10 cellular contexts compared by ENCODE assay signal in genomic region chr16:49701867-49702494, GRCh38.
DNase-seq lines count a peak whose midpoint lies in the region; TF ChIP-seq lines count a peak whose summit lies in the region.
"Had no signal": no experiment of that assay in that cellular context is flagged by ENCODE, and none has a peak within 500 bp of the region (broad histone marks: within the 10 kb centered on the region; RNA-seq: fewer than 3 reads in every experiment).

No MANE protein-coding gene starts in this region.

- H3K4me3 ChIP-seq in NT2/D1 (ENCODE audit: insufficient read length, low read depth) (peak overlapping the region; percentile 42), cardiac muscle cell (peak overlapping the region; percentile 12), ovary (no peak overlapping the region)

- H3K36me3 Mint-ChIP-seq in activated naive CD8-positive, alpha-beta T cell treated with anti-CD3 and anti-CD28 coated beads for 36 hours, result no peaks in the 10 kb centered on the region
- H3K36me3 Mint-ChIP-seq: IgD-negative memory B cell had no signal

- intact Hi-C loops in ovary (cut with DNase I), result loop anchor here in 2 of 4 donors (5.0 kb wide), 2 partner anchors 50 to 155 kb away; partner anchors contain the start of gene ZNF423 (in 1 of the 2)

- no peak for TF ChIP-seq POLR2A in ovary (IDR thresholded peaks at IDR 0.05)

- H3K4me1 ChIP-seq in NT2/D1 (ENCODE audit: insufficient read depth, insufficient read length) (peaks cover 25% of the 10 kb centered on the region), cardiac muscle cell (ENCODE audit: low read depth) (peaks cover 66% of the 10 kb centered on the region), ovary (ENCODE audit: insufficient read depth) (peaks cover 26% of the 10 kb centered on the region)

- TF ChIP-seq CTCF in cardiac muscle cell (IDR thresholded peaks at IDR 0.05; ENCODE audit: low read depth, low read length) (no peak), ovary (IDR thresholded peaks at IDR 0.05) (no peak)

- H3K36me3 ChIP-seq in NT2/D1 (ENCODE audit: insufficient read depth, insufficient read length, low read length) (peaks cover 9% of the 10 kb centered on the region), cardiac muscle cell (no peaks in the 10 kb centered on the region), ovary (no peaks in the 10 kb centered on the region)
- H3K36me3 ChIP-seq: brain microvascular endothelial cell had no signal

- H3K4me1 Mint-ChIP-seq in activated naive CD8-positive, alpha-beta T cell treated with anti-CD3 and anti-CD28 coated beads for 36 hours, result no peaks in the 10 kb centered on the region

- TF ChIP-seq EP300 in ovary (IDR thresholded peaks at IDR 0.05), result no peak

- WGBS in ovary, 3 donors, result 15 to 21% (median 16%) methylated on average over 15 of the region's 15 CpGs

- H3K4me3 Mint-ChIP-seq in activated naive CD8-positive, alpha-beta T cell treated with anti-CD3 and anti-CD28 coated beads for 36 hours, result no peak overlapping the region
- H3K4me3 Mint-ChIP-seq: IgD-negative memory B cell had no signal

- H3K27ac ChIP-seq in cardiac muscle cell (peak overlapping the region; percentile 90), ovary (peak overlapping the region in 1 of 2 donors; percentile 90)
- H3K27ac ChIP-seq: brain microvascular endothelial cell had no signal

- DNase-seq in DMS 273 (lab: John Stamatoyannopoulos, UW; ENCODE audit: unreplicated experiment), result peak; percentile 98
- DNase-seq in NT2/D1 (ENCODE audit: low read depth, low spot score), result peak; percentile 57
- DNase-seq in cardiac muscle cell (ENCODE audit: low read depth in 1 of 2, low spot score in 1 of 2), result peak; percentile 94
- DNase-seq in ovary, result peak; percentile 81 to 84 (median 83)
- no peak for DNase-seq in activated naive CD8-positive, alpha-beta T cell treated with anti-CD3 and anti-CD28 coated beads for 36 hours
- no peak for DNase-seq in DMS53 treated with DMSO at 0.1 percent for 48 hours (lab: John Stamatoyannopoulos, UW; ENCODE audit: unreplicated experiment)
- no peak for DNase-seq in GM19238 (ENCODE audit: insufficient read length, low spot score)
- DNase-seq in germinal center (ENCODE audit: low spot score), result no peak
- DNase-seq: brain microvascular endothelial cell had no signal

- no peak overlapping the region for H3K27ac Mint-ChIP-seq in activated naive CD8-positive, alpha-beta T cell treated with anti-CD3 and anti-CD28 coated beads for 36 hours
- H3K27ac Mint-ChIP-seq: IgD-negative memory B cell had no signal

- peaks cover 29% of the 10 kb centered on the region for H3K27me3 Mint-ChIP-seq in activated naive CD8-positive, alpha-beta T cell treated with anti-CD3 and anti-CD28 coated beads for 36 hours

- no peaks in the 10 kb centered on the region for H3K9me3 ChIP-seq in NT2/D1 (ENCODE audit: insufficient read depth, low read length)
- no peaks in the 10 kb centered on the region for H3K9me3 ChIP-seq in cardiac muscle cell (ENCODE audit: low read depth)
- no peaks in the 10 kb centered on the region for H3K9me3 ChIP-seq in ovary

- H3K27me3 ChIP-seq in NT2/D1 (ENCODE audit: insufficient read depth, insufficient read length), result no peaks in the 10 kb centered on the region
- no peaks in the 10 kb centered on the region for H3K27me3 ChIP-seq in cardiac muscle cell
- H3K27me3 ChIP-seq in ovary, result no peaks in the 10 kb centered on the region
- H3K27me3 ChIP-seq: brain microvascular endothelial cell had no signal

- peak overlapping the region; percentile 87 for H3K9ac ChIP-seq in NT2/D1 (ENCODE audit: insufficient read length, low read depth)

- H3K9me3 Mint-ChIP-seq in activated naive CD8-positive, alpha-beta T cell treated with anti-CD3 and anti-CD28 coated beads for 36 hours, result no peaks in the 10 kb centered on the region
- H3K9me3 Mint-ChIP-seq: IgD-negative memory B cell had no signal

Comparison
In these comparisons a context has a peak if more than half of its experiments do, and no peak if none do; other contexts are left out.
1. DNase-seq: peak in DMS 273 (single experiment), NT2/D1 (single experiment), cardiac muscle cell (2 of 2) and ovary (5 of 5); none in activated naive CD8-positive, alpha-beta T cell treated with anti-CD3 and anti-CD28 coated beads for 36 hours (single experiment), DMS53 treated with DMSO at 0.1 percent for 48 hours (single experiment), GM19238 (single experiment) and germinal center (single experiment).